Comparison of ENCODE assay signal across 8 cellular contexts in the genomic region with DNA sequence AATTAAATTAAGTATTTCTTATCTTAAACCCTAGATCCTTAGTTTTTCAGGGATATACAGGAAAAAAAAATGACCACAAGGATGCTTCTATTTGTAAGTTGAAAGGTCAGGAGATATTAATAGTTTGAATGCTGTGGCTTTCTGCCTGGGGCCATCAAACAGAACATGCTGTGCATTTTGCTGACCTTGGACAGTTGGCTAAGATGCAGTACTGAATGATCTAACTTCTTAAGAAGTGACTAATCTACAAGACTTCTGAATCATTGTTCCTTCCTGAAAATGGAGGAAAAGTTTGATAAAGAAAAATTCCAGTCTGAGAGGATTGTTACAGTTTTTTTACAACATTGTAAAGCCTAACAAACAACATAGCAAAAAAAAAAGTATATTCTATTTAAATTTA.
DNase-seq lines count a peak whose midpoint lies in the region; ATAC-seq and TF ChIP-seq lines count a peak whose summit lies in the region.

No MANE protein-coding gene starts in this region.

- peaks cover 21% of the 10 kb centered on the region for H3F3A ChIP-seq in SK-N-SH (replicated peaks; ENCODE audit: insufficient read depth)

- H3K27me3 ChIP-seq in SK-N-SH (ENCODE audit: insufficient read depth) = no peaks in the 10 kb centered on the region

- H3K4me3 ChIP-seq in SK-N-SH (ENCODE audit: low read depth in 2 of 2, low read length in 1 of 2) (no peak overlapping the region), fibroblast of pulmonary artery (replicated peaks; ENCODE audit: low read depth, low read length) (no peak overlapping the region)

- no peak overlapping the region for H3K4me2 ChIP-seq in SK-N-SH

- CTCF ChIA-PET in SK-N-SH (lab: Yijun Ruan, JAX) (no interaction called here), HEK293T (lab: Yijun Ruan, JAX) (no interaction called here)

- H3K79me2 ChIP-seq in SK-N-SH (ENCODE audit: insufficient read depth) = no peaks in the 10 kb centered on the region

- no peak for TF ChIP-seq RAD21 in SK-N-SH (IDR thresholded peaks at IDR 0.05; ENCODE audit: low read length)

- TF ChIP-seq EP300 in SK-N-SH (IDR thresholded peaks at IDR 0.05; ENCODE audit: borderline replicate concordance in 1 of 2, low read depth in 1 of 2, low read length in 1 of 2) = peak in 1 of 2 experiments; percentile 88; a peak in 2 of 4 replicates

- peak overlapping the region; percentile 39 to 55; a peak in 3 of 4 replicates for H3K27ac ChIP-seq in SK-N-SH (ENCODE audit: low read depth in 2 of 2, low read length in 1 of 2)

- peak; percentile 95 for DNase-seq in ELR (ENCODE audit: low read depth)
- DNase-seq in SK-N-SH = no peak
- peak; percentile 94 for DNase-seq in fibroblast of pulmonary artery (ENCODE audit: low read depth)
- DNase-seq in renal cortical epithelial cell (ENCODE audit: low read depth) = peak; percentile 97
- DNase-seq in effector CD8-positive, alpha-beta T cell (lab: John Stamatoyannopoulos, UW) = no peak
- DNase-seq in NCI-H1436 treated with DMSO at 0.1 percent for 48 hours (lab: John Stamatoyannopoulos, UW) = no peak
- DNase-seq in HEK293T (ENCODE audit: extremely low spot score) = no peak

- H4K20me1 ChIP-seq in SK-N-SH (ENCODE audit: insufficient read depth) = no peaks in the 10 kb centered on the region

- H3K36me3 ChIP-seq in SK-N-SH (replicated peaks in 1 of 2; ENCODE audit: control insufficient read depth in 1 of 2, insufficient read depth in 2 of 2, low read length in 1 of 2) = no peaks in the 10 kb centered on the region

- peaks cover 2 to 24% of the 10 kb centered on the region in 2 experiments for H3K4me1 ChIP-seq in SK-N-SH (ENCODE audit: control insufficient read depth in 1 of 2, insufficient read depth in 2 of 2, low read depth in 1 of 2, low read length in 1 of 2)

- H3K9me2 ChIP-seq in SK-N-SH = no peaks in the 10 kb centered on the region

- POLR2A ChIA-PET in SK-N-SH (lab: Yijun Ruan, JAX) (no interaction called here), HEK293T (lab: Yijun Ruan, JAX) (no interaction called here)

- H2AFZ ChIP-seq in SK-N-SH (ENCODE audit: low read depth) = no peak overlapping the region

- H3K9ac ChIP-seq in SK-N-SH = no peak overlapping the region

- no peak for ATAC-seq in GM19324 (IDR thresholded peaks at IDR 0.05; ENCODE audit: low FRiP score, unreplicated experiment)

- no peaks in the 10 kb centered on the region for H3K9me3 ChIP-seq in SK-N-SH

- TF ChIP-seq CTCF in SK-N-SH (IDR thresholded peaks at IDR 0.05) (no peak), fibroblast of pulmonary artery (IDR thresholded peaks at IDR 0.05; ENCODE audit: low read length, missing control alignments) (no peak)

TF ChIP-seq in SK-N-SH, 30 proteins besides CTCF, POLR2A, EP300 and RAD21 (continues in another document):
- TF ChIP-seq RCOR1 (IDR thresholded peaks at IDR 0.05; ENCODE audit: low read length) (no peak), SMC3 (IDR thresholded peaks at IDR 0.05; ENCODE audit: low read depth, low read length) (no peak), FOXJ3 (CRISPR knock-in tag; IDR thresholded peaks at IDR 0.05) (no peak), FOSL2 (IDR thresholded peaks at IDR 0.05; ENCODE audit: borderline replicate concordance, low read depth) (peak; percentile 91), CHD2 (IDR thresholded peaks at IDR 0.05; ENCODE audit: low read length, partially characterized antibody) (no peak), RXRA (IDR thresholded peaks at IDR 0.05; ENCODE audit: borderline replicate concordance, low read depth) (peak; percentile 93), MXI1 (IDR thresholded peaks at IDR 0.05; ENCODE audit: low read depth, low read length) (no peak), NFIC (IDR thresholded peaks at IDR 0.05; ENCODE audit: borderline replicate concordance) (peak; percentile 85), TAF1 (IDR thresholded peaks at IDR 0.05; ENCODE audit: borderline replicate concordance, low read depth, low read length) (no peak)
- TF ChIP-seq, protein P1, sequence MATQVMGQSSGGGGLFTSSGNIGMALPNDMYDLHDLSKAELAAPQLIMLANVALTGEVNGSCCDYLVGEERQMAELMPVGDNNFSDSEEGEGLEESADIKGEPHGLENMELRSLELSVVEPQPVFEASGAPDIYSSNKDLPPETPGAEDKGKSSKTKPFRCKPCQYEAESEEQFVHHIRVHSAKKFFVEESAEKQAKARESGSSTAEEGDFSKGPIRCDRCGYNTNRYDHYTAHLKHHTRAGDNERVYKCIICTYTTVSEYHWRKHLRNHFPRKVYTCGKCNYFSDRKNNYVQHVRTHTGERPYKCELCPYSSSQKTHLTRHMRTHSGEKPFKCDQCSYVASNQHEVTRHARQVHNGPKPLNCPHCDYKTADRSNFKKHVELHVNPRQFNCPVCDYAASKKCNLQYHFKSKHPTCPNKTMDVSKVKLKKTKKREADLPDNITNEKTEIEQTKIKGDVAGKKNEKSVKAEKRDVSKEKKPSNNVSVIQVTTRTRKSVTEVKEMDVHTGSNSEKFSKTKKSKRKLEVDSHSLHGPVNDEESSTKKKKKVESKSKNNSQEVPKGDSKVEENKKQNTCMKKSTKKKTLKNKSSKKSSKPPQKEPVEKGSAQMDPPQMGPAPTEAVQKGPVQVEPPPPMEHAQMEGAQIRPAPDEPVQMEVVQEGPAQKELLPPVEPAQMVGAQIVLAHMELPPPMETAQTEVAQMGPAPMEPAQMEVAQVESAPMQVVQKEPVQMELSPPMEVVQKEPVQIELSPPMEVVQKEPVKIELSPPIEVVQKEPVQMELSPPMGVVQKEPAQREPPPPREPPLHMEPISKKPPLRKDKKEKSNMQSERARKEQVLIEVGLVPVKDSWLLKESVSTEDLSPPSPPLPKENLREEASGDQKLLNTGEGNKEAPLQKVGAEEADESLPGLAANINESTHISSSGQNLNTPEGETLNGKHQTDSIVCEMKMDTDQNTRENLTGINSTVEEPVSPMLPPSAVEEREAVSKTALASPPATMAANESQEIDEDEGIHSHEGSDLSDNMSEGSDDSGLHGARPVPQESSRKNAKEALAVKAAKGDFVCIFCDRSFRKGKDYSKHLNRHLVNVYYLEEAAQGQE (IDR thresholded peaks at IDR 0.05; ENCODE audit: low read depth, low read length) = no peak
- TF ChIP-seq, protein P2, sequence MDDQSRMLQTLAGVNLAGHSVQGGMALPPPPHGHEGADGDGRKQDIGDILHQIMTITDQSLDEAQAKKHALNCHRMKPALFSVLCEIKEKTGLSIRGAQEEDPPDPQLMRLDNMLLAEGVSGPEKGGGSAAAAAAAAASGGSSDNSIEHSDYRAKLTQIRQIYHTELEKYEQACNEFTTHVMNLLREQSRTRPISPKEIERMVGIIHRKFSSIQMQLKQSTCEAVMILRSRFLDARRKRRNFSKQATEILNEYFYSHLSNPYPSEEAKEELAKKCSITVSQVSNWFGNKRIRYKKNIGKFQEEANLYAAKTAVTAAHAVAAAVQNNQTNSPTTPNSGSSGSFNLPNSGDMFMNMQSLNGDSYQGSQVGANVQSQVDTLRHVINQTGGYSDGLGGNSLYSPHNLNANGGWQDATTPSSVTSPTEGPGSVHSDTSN (IDR thresholded peaks at IDR 0.05) = peak; percentile 75

TF ChIP-seq in HEK293T, 16 proteins besides CTCF, POLR2A, EP300 and RAD21:
- TF ChIP-seq ARNT (IDR thresholded peaks at IDR 0.05) = no peak
- no peak for TF ChIP-seq NFRKB (IDR thresholded peaks at IDR 0.05)
- TF ChIP-seq LEF1 (IDR thresholded peaks at IDR 0.05; ENCODE audit: borderline replicate concordance) = no peak
- TF ChIP-seq L3MBTL2 (conservative IDR thresholded peaks at IDR 0.05) = no peak
- no peak for TF ChIP-seq FOXA1 (IDR thresholded peaks at IDR 0.05)
- TF ChIP-seq CTBP1 (IDR thresholded peaks at IDR 0.05; ENCODE audit: borderline replicate concordance) = no peak
- TF ChIP-seq, protein P3, sequence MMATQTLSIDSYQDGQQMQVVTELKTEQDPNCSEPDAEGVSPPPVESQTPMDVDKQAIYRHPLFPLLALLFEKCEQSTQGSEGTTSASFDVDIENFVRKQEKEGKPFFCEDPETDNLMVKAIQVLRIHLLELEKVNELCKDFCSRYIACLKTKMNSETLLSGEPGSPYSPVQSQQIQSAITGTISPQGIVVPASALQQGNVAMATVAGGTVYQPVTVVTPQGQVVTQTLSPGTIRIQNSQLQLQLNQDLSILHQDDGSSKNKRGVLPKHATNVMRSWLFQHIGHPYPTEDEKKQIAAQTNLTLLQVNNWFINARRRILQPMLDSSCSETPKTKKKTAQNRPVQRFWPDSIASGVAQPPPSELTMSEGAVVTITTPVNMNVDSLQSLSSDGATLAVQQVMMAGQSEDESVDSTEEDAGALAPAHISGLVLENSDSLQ (IDR thresholded peaks at IDR 0.05) = no peak
- TF ChIP-seq HDGF (IDR thresholded peaks at IDR 0.05; ENCODE audit: borderline replicate concordance) = no peak
- no peak for TF ChIP-seq FOXK2 (IDR thresholded peaks at IDR 0.05)
- no peak for TF ChIP-seq SUZ12 (IDR thresholded peaks at IDR 0.05)
- no peak for TF ChIP-seq SP1 (IDR thresholded peaks at IDR 0.05)
- TF ChIP-seq ELF4 (IDR thresholded peaks at IDR 0.05) = no peak
- TF ChIP-seq BHLHE40 (IDR thresholded peaks at IDR 0.05; ENCODE audit: borderline replicate concordance) = no peak
- TF ChIP-seq FOXM1 (IDR thresholded peaks at IDR 0.05; ENCODE audit: borderline replicate concordance) = no peak
- no peak for TF ChIP-seq TARDBP (IDR thresholded peaks at IDR 0.05)
TF ChIP-seq in HEK293T: peak in this region for 0.

Comparison
In these comparisons a context has a peak if more than half of its experiments do, and no peak if none do; other contexts are left out.
1. DNase-seq: peak in ELR (single experiment), fibroblast of pulmonary artery (single experiment) and renal cortical epithelial cell (single experiment); none in SK-N-SH (single experiment), effector CD8-positive, alpha-beta T cell (single experiment), NCI-H1436 treated with DMSO at 0.1 percent for 48 hours (single experiment) and HEK293T (single experiment).